10 cellular contexts compared by ENCODE assay signal in genomic region chr1:164589408-164589807, GRCh38. TPM values are rescaled to one million over a fixed set of nuclear protein-coding genes. Genes with fewer than 3 reads are reported as not detected.
DNase-seq lines count a peak whose midpoint lies in the region; ATAC-seq, FAIRE-seq and TF ChIP-seq lines count a peak whose summit lies in the region.
"Had no signal": no experiment of that assay in that cellular context is flagged by ENCODE, and none has a peak within 500 bp of the region (broad histone marks: within the 10 kb centered on the region; RNA-seq: fewer than 3 reads in every experiment).

No MANE protein-coding gene starts in this region.

- no peak for TF ChIP-seq RAD21 in H1 (IDR thresholded peaks at IDR 0.05 in 1 of 2, conservative IDR thresholded peaks at IDR 0.05 in 1 of 2; ENCODE audit: low read depth in 2 of 2, low read length in 2 of 2)

- ATAC-seq in GM21619 (IDR thresholded peaks at IDR 0.05; ENCODE audit: unreplicated experiment), result no peak
- ATAC-seq: activated T-cell treated with anti-CD3 and anti-CD28 coated beads, Interleukin-2, amount 50 U/mL, for 72 hours had no signal

- no peak for TF ChIP-seq EP300 in H1 (IDR thresholded peaks at IDR 0.05; ENCODE audit: borderline replicate concordance in 1 of 2, low read depth in 2 of 2, low read length in 2 of 2)

- no peak for TF ChIP-seq CTCF in KMS-11 (conservative IDR thresholded peaks at IDR 0.05; ENCODE audit: low read depth, low read length)
- no peak for TF ChIP-seq CTCF in H1 (IDR thresholded peaks at IDR 0.05; ENCODE audit: control extremely low read depth in 1 of 3, insufficient read depth in 1 of 3, low read depth in 1 of 3, low read length in 3 of 3)
- no peak for TF ChIP-seq CTCF in nephron progenitor cell (IDR thresholded peaks at IDR 0.05)
- no peak for TF ChIP-seq CTCF in tibial artery (IDR thresholded peaks at IDR 0.05)

- FAIRE-seq in H1 (lab: Jason Lieb, UNC), result no peak

- no peaks in the 10 kb centered on the region for H3K79me2 ChIP-seq in KMS-11 (ENCODE audit: insufficient read depth, low read depth)
- peaks cover 13 to 90% of the 10 kb centered on the region in 2 experiments for H3K79me2 ChIP-seq in H1 (ENCODE audit: control insufficient read depth in 1 of 2, insufficient read depth in 2 of 2, low read length in 2 of 2)

- CTCF ChIA-PET in H1 (lab: Charles Lee; ENCODE audit: partially characterized antibody), result no interaction called here

- no peak overlapping the region for H2BK15ac ChIP-seq in H1 (ENCODE audit: low read length)

- H3K27ac Mint-ChIP-seq in nephron progenitor cell, result peak overlapping the region; percentile 99
- H3K27ac Mint-ChIP-seq: activated T-cell treated with anti-CD3 and anti-CD28 coated beads, Interleukin-2, amount 50 U/mL, for 72 hours; CD4-positive, alpha-beta T cell had no signal

- intact Hi-C loops in tibial artery (cut with DNase I; ENCODE audit: low total_unique reads), result no loop called here

- DNase-seq in H1 (ENCODE audit: low read depth in 1 of 2, low spot score in 2 of 2) (no peak), nephron progenitor cell (no peak), tibial artery (no peak), NCI-H1436 (lab: John Stamatoyannopoulos, UW) (no peak), NCI-H748 treated with DMSO at 0.1 percent for 48 hours (lab: John Stamatoyannopoulos, UW) (no peak)
- DNase-seq: activated T-cell treated with anti-CD3 and anti-CD28 coated beads, Interleukin-2, amount 50 U/mL, for 72 hours; CD4-positive, alpha-beta T cell; Karpas-422 had no signal

- peaks cover 7% of the 10 kb centered on the region for H3K79me1 ChIP-seq in H1 (ENCODE audit: low read depth, low read length)

- H3K36me3 ChIP-seq in KMS-11 (ENCODE audit: insufficient read depth) (no peaks in the 10 kb centered on the region), H1 (ENCODE audit: control insufficient read depth in 2 of 4, insufficient read depth in 4 of 4, low read length in 3 of 4) (peaks cover 0 to 30% (median 6%) of the 10 kb centered on the region in 4 experiments; a peak in 5 of 8 replicates), tibial artery (no peaks in the 10 kb centered on the region)

- H3K18ac ChIP-seq in H1 (ENCODE audit: extremely low read depth, low read length), result no peak overlapping the region

- no peak overlapping the region for H4K5ac ChIP-seq in H1 (ENCODE audit: insufficient read length, low read depth, low read length)

- 52% methylated on average over 3 of the region's 3 CpGs; no CpG with 5 or more reads in 1 of the 2 experiments for WGBS in H1 (ENCODE audit: extremely low coverage in 1 of 2, insufficient coverage in 1 of 2, insufficient read length in 1 of 2, insufficient replicate concordance in 2 of 2, low coverage in 1 of 2, low lambda C conversion rate in 2 of 2, missing lambda C conversion rate in 1 of 2), 2 experiments

- H3K23ac ChIP-seq in H1 (ENCODE audit: insufficient read length), result no peak overlapping the region

- H2BK20ac ChIP-seq in H1 (ENCODE audit: low read length), result no peak overlapping the region

- H3K9me3 ChIP-seq in H1 (ENCODE audit: insufficient read depth in 2 of 2, low read depth in 1 of 2, low read length in 1 of 2) (no peaks in the 10 kb centered on the region), tibial artery (no peaks in the 10 kb centered on the region)

- TF ChIP-seq POLR2A in H1 (IDR thresholded peaks at IDR 0.05; ENCODE audit: control extremely low read depth in 1 of 2, low read depth in 2 of 2, low read length in 2 of 2), result no peak

- peaks cover 20% of the 10 kb centered on the region for H3K36me3 Mint-ChIP-seq in nephron progenitor cell (ENCODE audit: low read depth)

- no peak overlapping the region for H4K8ac ChIP-seq in H1 (ENCODE audit: extremely low read depth, insufficient read depth, low read length)

- H3K27ac ChIP-seq in KMS-11 (no peak overlapping the region), H1 (ENCODE audit: low read depth, low read length) (peak overlapping the region; percentile 46; the same call in 1 of the 2 replicates), tibial artery (peak overlapping the region; percentile 89 to 92)

- H2BK120ac ChIP-seq in H1 (replicated peaks; ENCODE audit: low read depth, low read length), result no peak overlapping the region

- no peaks in the 10 kb centered on the region for H3K27me3 ChIP-seq in KMS-11 (ENCODE audit: insufficient read depth, low read depth)
- no peaks in the 10 kb centered on the region for H3K27me3 ChIP-seq in H1 (replicated peaks in 1 of 4; ENCODE audit: control insufficient read depth in 3 of 4, extremely low read depth in 1 of 4, insufficient read depth in 3 of 4, low read length in 3 of 4)
- H3K27me3 ChIP-seq in tibial artery, result no peaks in the 10 kb centered on the region

- H2AK5ac ChIP-seq in H1 (ENCODE audit: low read depth, low read length), result no peak overlapping the region

- peak overlapping the region; percentile 72 for H3K4me3 Mint-ChIP-seq in nephron progenitor cell
- H3K4me3 Mint-ChIP-seq: activated T-cell treated with anti-CD3 and anti-CD28 coated beads, Interleukin-2, amount 50 U/mL, for 72 hours; CD4-positive, alpha-beta T cell had no signal

- no peak overlapping the region for H4K91ac ChIP-seq in H1 (replicated peaks; ENCODE audit: insufficient read length, low read length)

- H3K27me3 Mint-ChIP-seq in nephron progenitor cell (ENCODE audit: low read depth, poor library complexity), result no peaks in the 10 kb centered on the region

- no peak overlapping the region for H3K14ac ChIP-seq in H1 (ENCODE audit: insufficient read length)

- H3K4me3 ChIP-seq in KMS-11 (IDR thresholded peaks at IDR 0.05; ENCODE audit: insufficient read depth, low read depth, low read length), result peak overlapping the region; percentile 20
- H3K4me3 ChIP-seq in H1 (ENCODE audit: extremely low read depth in 1 of 4, insufficient read depth in 2 of 4, low read depth in 3 of 4, low read length in 4 of 4), result peak overlapping the region in 1 of 4 experiments; percentile 51; a peak in 4 of 8 replicates
- H3K4me3 ChIP-seq in tibial artery, result peak overlapping the region; percentile 46 to 51

- no peaks in the 10 kb centered on the region for H3K9me3 Mint-ChIP-seq in nephron progenitor cell
- H3K9me3 Mint-ChIP-seq: activated T-cell treated with anti-CD3 and anti-CD28 coated beads, Interleukin-2, amount 50 U/mL, for 72 hours; CD4-positive, alpha-beta T cell had no signal

- H3K56ac ChIP-seq in H1 (replicated peaks; ENCODE audit: insufficient read length, low read depth, low read length), result no peak overlapping the region

- H3K4me2 ChIP-seq in KMS-11 (no peak overlapping the region), H1 (ENCODE audit: insufficient read depth in 1 of 2, low read depth in 2 of 2, low read length in 2 of 2) (peak overlapping the region; percentile 47 to 62)

- H2AFZ ChIP-seq in KMS-11 (ENCODE audit: low read depth) (no peak overlapping the region), H1 (ENCODE audit: low read length) (no peak overlapping the region)

- POLR2A ChIA-PET in H1 (lab: Charles Lee; ENCODE audit: partially characterized antibody), result interaction anchor here (1.0 to 1.4 kb wide), 2 partner anchors 13 to 23 kb away, joined by 5 read pairs; no protein-coding TSS in a partner anchor

- peak overlapping the region; percentile 61 for H2BK12ac ChIP-seq in H1 (ENCODE audit: low read depth, low read length)

- peak overlapping the region; percentile 2; the same call in 1 of the 2 replicates for H2BK5ac ChIP-seq in H1 (ENCODE audit: low read depth, low read length)

- peaks cover 98% of the 10 kb centered on the region for H3K4me1 Mint-ChIP-seq in nephron progenitor cell

- no peaks in the 10 kb centered on the region for H4K20me1 ChIP-seq in KMS-11 (ENCODE audit: insufficient read depth)
- H4K20me1 ChIP-seq in H1 (replicated peaks in 1 of 2; ENCODE audit: control insufficient read depth in 1 of 2, insufficient read depth in 2 of 2, low read length in 2 of 2), result peaks cover 9 to 13% of the 10 kb centered on the region in 2 experiments

- peaks cover 36% of the 10 kb centered on the region for H3K4me1 ChIP-seq in KMS-11 (ENCODE audit: low read depth, poor library complexity, severe bottlenecking)
- peaks cover 25 to 59% (median 48%) of the 10 kb centered on the region in 4 experiments for H3K4me1 ChIP-seq in H1 (replicated peaks in 1 of 4; ENCODE audit: control insufficient read depth in 3 of 4, insufficient read depth in 4 of 4, low read length in 3 of 4)
- H3K4me1 ChIP-seq in tibial artery, result peaks cover 0 to 85% (median 56%) of the 10 kb centered on the region in 4 donors

- H3K23me2 ChIP-seq in H1 (ENCODE audit: low read depth, low read length), result no peaks in the 10 kb centered on the region; the same call in 1 of the 2 replicates

- no peak overlapping the region for H3K4ac ChIP-seq in H1 (replicated peaks; ENCODE audit: insufficient read length, low read depth, low read length)

- H3K9ac ChIP-seq in KMS-11 (no peak overlapping the region), H1 (replicated peaks in 1 of 4; ENCODE audit: extremely low read depth in 1 of 4, low read depth in 3 of 4, low read length in 3 of 4) (no peak overlapping the region)

TF ChIP-seq in H1, 55 proteins besides CTCF, POLR2A, EP300 and RAD21 (continues in another document):
- no peak for TF ChIP-seq SRF (IDR thresholded peaks at IDR 0.05; ENCODE audit: low read depth, low read length)
- TF ChIP-seq CREB1 (IDR thresholded peaks at IDR 0.05), result no peak
- no peak for TF ChIP-seq GABPA (IDR thresholded peaks at IDR 0.05; ENCODE audit: borderline replicate concordance, insufficient read depth, low read length)
- TF ChIP-seq MAFK (IDR thresholded peaks at IDR 0.05; ENCODE audit: low read depth, low read length), result no peak
- no peak for TF ChIP-seq CTBP2 (IDR thresholded peaks at IDR 0.05; ENCODE audit: borderline replicate concordance, insufficient read depth, insufficient read length, low read length)
- TF ChIP-seq SIX5 (IDR thresholded peaks at IDR 0.05; ENCODE audit: low read depth, low read length), result no peak
- no peak for TF ChIP-seq EZH2 (IDR thresholded peaks at IDR 0.05; ENCODE audit: low read depth, low read length, severe bottlenecking)
- no peak for TF ChIP-seq POU5F1 (IDR thresholded peaks at IDR 0.05; ENCODE audit: low read depth, low read length)
- no peak for TF ChIP-seq SUZ12 (IDR thresholded peaks at IDR 0.05; ENCODE audit: low read length)
- TF ChIP-seq YY1 (IDR thresholded peaks at IDR 0.05; ENCODE audit: low read depth, low read length), result no peak
- no peak for TF ChIP-seq TAF7 (optimal IDR thresholded peaks at IDR 0.05; ENCODE audit: borderline replicate concordance, low read depth, low read length)
- no peak for TF ChIP-seq RFX5 (IDR thresholded peaks at IDR 0.05; ENCODE audit: borderline replicate concordance, low read depth, low read length)

RNA-seq across cellular contexts. Expression of gene PBX1, which starts 30.4 kb away (rescaled TPM):
- total RNA-seq in H1 (2021; fragmentation: NEBNext Ultra II Directional; extraction: Animal tissue kit (Norgen Biotek cat#: 25700)), result 118 and 124 TPM in 2 replicates
- polyA plus RNA-seq in H1 (2011; rRNA removed), result 80.1 and 87.4 TPM in 2 replicates
- 74.1 TPM for polyA plus RNA-seq in H1 (2011; cell fraction: cytosol; rRNA removed)
- 95.6 TPM for polyA plus RNA-seq in H1 (2011; cell fraction: nucleus; rRNA removed)
- polyA plus RNA-seq in H1 (2012, experiment 1 of 2), result 77.4 to 111 TPM (median 91.6 TPM) in 4 replicates
- polyA plus RNA-seq in H1 (2012, experiment 2 of 2), result 28.4 TPM
- polyA plus RNA-seq in H1 (2013, experiment 1 of 2), result 54.3 TPM
- polyA plus RNA-seq in H1 (2013, experiment 2 of 2), result 50.2 TPM
- 219 and 238 TPM in 2 replicates for polyA minus RNA-seq in H1 (2011; rRNA and poly(A)+ RNA removed)
- polyA minus RNA-seq in H1 (2011; cell fraction: cytosol; rRNA and poly(A)+ RNA removed), result 79.4 TPM
- polyA minus RNA-seq in H1 (2011; cell fraction: nucleus; rRNA and poly(A)+ RNA removed), result 225 TPM
